Comparison of ENCODE assay signal across 33 cellular contexts in the genomic region with DNA sequence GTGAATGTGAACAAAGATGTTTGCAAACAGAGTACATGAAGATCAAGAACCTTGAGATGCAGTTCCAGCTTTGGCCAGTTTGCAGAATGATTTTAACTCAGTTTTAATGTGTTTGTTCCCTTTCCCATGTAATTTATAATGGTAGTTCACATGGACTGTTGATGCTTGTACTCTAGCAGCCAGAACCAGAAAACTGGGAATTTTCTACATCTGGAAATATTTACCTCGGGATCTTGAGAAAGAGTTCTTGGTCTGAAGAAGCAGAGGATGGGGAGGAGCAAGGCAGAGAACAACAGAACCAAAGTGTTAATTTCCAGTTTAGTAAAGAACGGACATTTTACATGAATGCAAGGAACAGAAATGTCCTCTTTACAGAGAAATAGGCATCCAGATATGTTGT. TPM values are rescaled to one million over a fixed set of nuclear protein-coding genes. Genes with fewer than 3 reads are reported as not detected.
"Had no signal": no experiment of that assay in that cellular context is flagged by ENCODE, and none has a peak within 500 bp of the region (broad histone marks: within the 10 kb centered on the region; RNA-seq: fewer than 3 reads in every experiment).

No MANE protein-coding gene starts in this region.

- DNase-seq: activated CD4-positive, alpha-beta T cell treated with anti-CD3 and anti-CD28 coated beads, Interleukin-2, amount 10 ng/mL, durations not matched to agents 24 days and 14 days; activated CD4-positive, alpha-beta T cell treated with anti-CD3 and anti-CD28 coated beads, Interleukin-2, amount 50 U/mL, for 4 hours; activated CD8-positive, alpha-beta T cell treated with anti-CD3 and anti-CD28 coated beads for 36 hours; activated effector memory CD4-positive, alpha-beta T cell treated with anti-CD3 and anti-CD28 coated beads, Interleukin-2, amount 50 U/mL, for 16 hours; activated naive CD4-positive, alpha-beta T cell; activated naive CD4-positive, alpha-beta T cell treated with anti-CD3 and anti-CD28 coated beads, Interleukin-2, amount 50 U/mL, for 16 hours; activated naive CD8-positive, alpha-beta T cell treated with anti-CD3 and anti-CD28 coated beads for 36 hours; activated T-cell treated with anti-CD3 and anti-CD28 coated beads, Interleukin-2, amount 50 U/mL, for 1 hour; activated T-cell treated with anti-CD3 and anti-CD28 coated beads, Interleukin-2, amount 50 U/mL, for 72 hours; amygdala; NCI-H1092 treated with DMSO at 0.1 percent for 48 hours; NCI-H1417; NCI-H146; NCI-H187; NCI-H2029 treated with DMSO at 0.1 percent for 48 hours; NCI-H2107; NCI-H2171; NCI-H510A; NCI-H526; NCI-H748 treated with DMSO at 0.1 percent for 48 hours; NK-92 treated with Interleukin-12 subunit alpha and Interleukin-12 subunit beta, amount 100 ng/mL, for 24 hours; PC-3; Peyer's patch; RPMI8226; SHP77 treated with DMSO at 0.1 percent for 48 hours; SK-N-SH had no signal

- H3K27me3 ChIP-seq: ascending aorta, Peyer's patch had no signal

- H3K9me3 ChIP-seq: ascending aorta, Peyer's patch, SJSA1, SK-N-SH had no signal

- H3K4me1 ChIP-seq: ascending aorta, Peyer's patch, SJSA1 had no signal

- ATAC-seq: activated CD8-positive, alpha-beta T cell treated with anti-CD3 and anti-CD28 coated beads for 36 hours; activated T-cell treated with anti-CD3 and anti-CD28 coated beads, Interleukin-2, amount 50 U/mL, for 72 hours; activated T-helper 17 cell treated with anti-CD3 and anti-CD28 coated beads, Interleukin-2, amount 50 U/mL, for 72 hours; PC-3 had no signal

- H3K36me3 ChIP-seq: ascending aorta, Peyer's patch, SJSA1 had no signal

- H3K4me3 ChIP-seq: ascending aorta, Peyer's patch, SJSA1 had no signal

- H3K9ac ChIP-seq: KMS-11, SK-N-SH had no signal

- H3K27ac ChIP-seq: ascending aorta, KMS-11, Peyer's patch, SJSA1 had no signal

- H3K4me2 ChIP-seq: KMS-11, SK-N-SH had no signal

RNA-seq across cellular contexts. Expression of a gene that starts 37.0 kb away (rescaled TPM):
- total RNA-seq: activated CD8-positive, alpha-beta T cell treated with anti-CD3 and anti-CD28 coated beads for 36 hours; ascending aorta; cardiac septum; LHCN-M2; PC-3; Peyer's patch; SJSA1 had no signal
- polyA plus RNA-seq: adipose tissue, SK-N-SH had no signal
